8 cellular contexts compared by ENCODE assay signal in genomic region chr1:178031856-178032320, GRCh38.
A peak's percentile ranks its signal among the peaks of the same experiment; 100 is the strongest.
DNase-seq lines count a peak whose midpoint lies in the region; ATAC-seq, FAIRE-seq and TF ChIP-seq lines count a peak whose summit lies in the region.

No MANE protein-coding gene starts in this region.

- peaks cover 0 to 7% (median 0%) of the 10 kb centered on the region in 3 donors for H3K4me1 ChIP-seq in pancreas

- no peaks in the 10 kb centered on the region for H3K27me3 Mint-ChIP-seq in Calu3 (ENCODE audit: unreplicated experiment)
- H3K27me3 Mint-ChIP-seq in glutamatergic neuron (ENCODE audit: unreplicated experiment): peaks cover under 1% of the 10 kb centered on the region

- no peaks in the 10 kb centered on the region for H3K36me3 ChIP-seq in pancreas

- peaks cover 15% of the 10 kb centered on the region for H3K4me1 Mint-ChIP-seq in Calu3 (ENCODE audit: low read depth, unreplicated experiment)
- no peaks in the 10 kb centered on the region for H3K4me1 Mint-ChIP-seq in glutamatergic neuron (ENCODE audit: low read depth, unreplicated experiment)

- no peaks in the 10 kb centered on the region for H3K27me3 ChIP-seq in pancreas

- H3K4me3 Mint-ChIP-seq in Calu3 (ENCODE audit: low read depth, unreplicated experiment): no peak overlapping the region
- no peak overlapping the region for H3K4me3 Mint-ChIP-seq in glutamatergic neuron (ENCODE audit: unreplicated experiment)

- ATAC-seq in GM19025 (IDR thresholded peaks at IDR 0.05; ENCODE audit: low read depth, unreplicated experiment): peak; percentile 72
- ATAC-seq in HG03095 (IDR thresholded peaks at IDR 0.05; ENCODE audit: unreplicated experiment): peak; percentile 77
- peak; percentile 92 to 100 (median 96) for ATAC-seq in pancreas

- H3K9me3 Mint-ChIP-seq in Calu3 (ENCODE audit: low read depth, unreplicated experiment) (no peaks in the 10 kb centered on the region), glutamatergic neuron (ENCODE audit: unreplicated experiment) (peaks cover 3% of the 10 kb centered on the region)

- H3K4me3 ChIP-seq in WI38 (ENCODE audit: low read depth, low read length) (no peak overlapping the region), pancreas (no peak overlapping the region)

- H3K27ac Mint-ChIP-seq in Calu3 (ENCODE audit: unreplicated experiment) (no peak overlapping the region), glutamatergic neuron (ENCODE audit: unreplicated experiment) (no peak overlapping the region)

- no peak for FAIRE-seq in pancreas (lab: Jason Lieb, UNC)

- no peak overlapping the region for H3K27ac ChIP-seq in pancreas

- BruUV-seq in Calu3 (replicated peaks; lab: Mats Ljungman, UMichigan): no TSS peak

- no peaks in the 10 kb centered on the region for H3K9me3 ChIP-seq in pancreas

- no peaks in the 10 kb centered on the region for H3K36me3 Mint-ChIP-seq in Calu3 (ENCODE audit: insufficient read depth, unreplicated experiment)
- no peaks in the 10 kb centered on the region for H3K36me3 Mint-ChIP-seq in glutamatergic neuron (ENCODE audit: unreplicated experiment)

- intact Hi-C loops in Calu3 (cut with micrococcal nuclease; ENCODE audit: unreplicated experiment) (loop anchor here (1.0 to 5.0 kb wide), 4 partner anchors 61 to 251 kb away; no protein-coding TSS in a partner anchor), pancreas (cut with DNase I) (loop anchor here in 1 of 3 donors (10.0 kb wide), 2 partner anchors 253 to 473 kb away; no protein-coding TSS in a partner anchor)

- CTCF ChIA-PET in Calu3 (lab: Charles Lee): interaction anchor here (0.6 to 1.8 kb wide), 24 partner anchors 8 to 268 kb away, joined by 3 to 23 read pairs (median 4); partner anchors contain the start of genes RASAL2 and SEC16B

- TF ChIP-seq CTCF in Calu3 (IDR thresholded peaks at IDR 0.05; ENCODE audit: unreplicated experiment) (peak; percentile 85), WI38 (IDR thresholded peaks at IDR 0.05; ENCODE audit: low read depth, low read length) (peak; percentile 72), glutamatergic neuron (IDR thresholded peaks at IDR 0.05; ENCODE audit: partially characterized antibody, unreplicated experiment) (peak; percentile 95), pancreas (IDR thresholded peaks at IDR 0.05) (peak; percentile 80 to 89 (median 85))

- DNase-seq in Calu3 (peak; percentile 92), NCI-H2107 (lab: John Stamatoyannopoulos, UW) (peak; percentile 50), glutamatergic neuron (peak; percentile 85), pancreas (peak; percentile 83 to 92 (median 90))
- no peak for DNase-seq in central memory CD4-positive, alpha-beta T cell
